Comparison of ENCODE assay signal across 13 cellular contexts in the genomic region with DNA sequence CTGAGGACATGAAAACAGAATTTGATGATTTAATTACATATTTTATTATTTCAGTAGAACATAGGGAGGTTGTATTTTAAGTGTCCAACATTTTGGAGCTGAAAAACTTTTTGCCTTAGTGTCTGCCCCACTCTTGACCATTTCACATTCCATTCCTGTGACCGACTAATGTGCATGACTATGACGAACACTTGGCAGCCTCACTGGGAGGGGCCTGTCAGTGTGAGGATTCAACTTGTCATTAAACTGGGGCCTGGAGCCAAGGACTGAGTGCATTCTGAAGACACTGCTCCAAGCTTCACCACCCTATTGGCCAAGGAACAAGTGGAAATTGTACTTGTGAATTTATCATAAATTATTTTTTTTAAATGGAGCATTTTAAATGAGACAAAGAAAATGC.
DNase-seq lines count a peak whose midpoint lies in the region; FAIRE-seq and TF ChIP-seq lines count a peak whose summit lies in the region.
"Had no signal": no experiment of that assay in that cellular context is flagged by ENCODE, and none has a peak within 500 bp of the region (broad histone marks: within the 10 kb centered on the region; RNA-seq: fewer than 3 reads in every experiment).

No MANE protein-coding gene starts in this region.

- no peaks in the 10 kb centered on the region for H3K36me3 Mint-ChIP-seq in endothelial cell (ENCODE audit: low read depth, unreplicated experiment)

- H4K91ac ChIP-seq in H1 (replicated peaks; ENCODE audit: insufficient read length, low read length), result no peak overlapping the region

- no peak overlapping the region for H2BK20ac ChIP-seq in H1 (ENCODE audit: low read length)

- no peak overlapping the region for H3K4me3 Mint-ChIP-seq in endothelial cell (ENCODE audit: unreplicated experiment)

- no peaks in the 10 kb centered on the region for H3K79me1 ChIP-seq in H1 (ENCODE audit: low read depth, low read length)

- H4K20me1 ChIP-seq in H1 (replicated peaks in 1 of 2; ENCODE audit: control insufficient read depth in 1 of 2, insufficient read depth in 2 of 2, low read length in 2 of 2), result no peaks in the 10 kb centered on the region
- H4K20me1 ChIP-seq: BLaER1 treated with 17β-estradiol and CSF1 and Interleukin-3, amounts not matched to agents 10 nM and 100 nM had no signal

- H3K27me3 Mint-ChIP-seq in endothelial cell (ENCODE audit: unreplicated experiment), result no peaks in the 10 kb centered on the region

- H3K4me3 ChIP-seq in AG04450 (ENCODE audit: low read depth, low read length) (no peak overlapping the region), MG63 (no peak overlapping the region), H1 (ENCODE audit: extremely low read depth in 1 of 4, insufficient read depth in 2 of 4, low read depth in 3 of 4, low read length in 4 of 4) (no peak overlapping the region)
- H3K4me3 ChIP-seq: BLaER1 treated with 17β-estradiol and CSF1 and Interleukin-3, amounts not matched to agents 10 nM and 100 nM had no signal

- no peak overlapping the region for H2BK120ac ChIP-seq in H1 (replicated peaks; ENCODE audit: low read depth, low read length)

- H3K18ac ChIP-seq in H1 (ENCODE audit: extremely low read depth, low read length), result no peak overlapping the region

- H3K9me3 Mint-ChIP-seq in endothelial cell (ENCODE audit: unreplicated experiment), result no peaks in the 10 kb centered on the region

- no peaks in the 10 kb centered on the region for H3K4me1 ChIP-seq in H1 (replicated peaks in 1 of 4; ENCODE audit: control insufficient read depth in 3 of 4, insufficient read depth in 4 of 4, low read length in 3 of 4)
- H3K4me1 ChIP-seq: BLaER1 treated with 17β-estradiol and CSF1 and Interleukin-3, amounts not matched to agents 10 nM and 100 nM had no signal

- no peak overlapping the region for H3K14ac ChIP-seq in H1 (ENCODE audit: insufficient read length)

- H3K9me3 ChIP-seq in AG04450 (ENCODE audit: control insufficient read depth, insufficient read depth, low read length), result no peaks in the 10 kb centered on the region
- peaks cover 5% of the 10 kb centered on the region for H3K9me3 ChIP-seq in MG63
- H3K9me3 ChIP-seq in H1 (ENCODE audit: insufficient read depth in 2 of 2, low read depth in 1 of 2, low read length in 1 of 2), result no peaks in the 10 kb centered on the region
- H3K9me3 ChIP-seq: BLaER1 treated with 17β-estradiol and CSF1 and Interleukin-3, amounts not matched to agents 10 nM and 100 nM had no signal

- TF ChIP-seq RAD21 in H1 (IDR thresholded peaks at IDR 0.05 in 1 of 2, conservative IDR thresholded peaks at IDR 0.05 in 1 of 2; ENCODE audit: low read depth in 2 of 2, low read length in 2 of 2), result no peak

- H3K9ac ChIP-seq in H1 (replicated peaks in 1 of 4; ENCODE audit: extremely low read depth in 1 of 4, low read depth in 3 of 4, low read length in 3 of 4), result no peak overlapping the region
- H3K9ac ChIP-seq: BLaER1 treated with 17β-estradiol and CSF1 and Interleukin-3, amounts not matched to agents 10 nM and 100 nM had no signal

- no peaks in the 10 kb centered on the region for H3K36me3 ChIP-seq in MG63
- H3K36me3 ChIP-seq in H1 (ENCODE audit: control insufficient read depth in 2 of 4, insufficient read depth in 4 of 4, low read length in 3 of 4), result no peaks in the 10 kb centered on the region
- H3K36me3 ChIP-seq: BLaER1 treated with 17β-estradiol and CSF1 and Interleukin-3, amounts not matched to agents 10 nM and 100 nM had no signal

- H3K4me2 ChIP-seq in H1 (ENCODE audit: insufficient read depth in 1 of 2, low read depth in 2 of 2, low read length in 2 of 2), result 0 out of 4 replicates have a peak overlapping the region, but pooled peaks of 1 of the 2 experiments have one; percentile 1
- H3K4me2 ChIP-seq: BLaER1 treated with 17β-estradiol and CSF1 and Interleukin-3, amounts not matched to agents 10 nM and 100 nM had no signal

- DNase-seq in AG04450 (ENCODE audit: low read depth, low spot score) (peak; percentile 24), MG63 (peak; percentile 95), H1 (ENCODE audit: low read depth in 1 of 2, low spot score in 2 of 2) (no peak), left kidney (ENCODE audit: low read depth, low spot score) (peak; percentile 3), CD1c-positive myeloid dendritic cell (ENCODE audit: extremely low spot score) (no peak), SIG-M5 treated with dmso at 0.1 percent for 504 hours (lab: John Stamatoyannopoulos, UW; ENCODE audit: unreplicated experiment) (no peak), endothelial cell (ENCODE audit: low spot score) (no peak)
- DNase-seq in stimulated activated CD4-positive, alpha-beta T cell treated with anti-CD3 and anti-CD28 coated beads, Interleukin-2, amount 100 ng/mL, for 48 hours, result no peak
- DNase-seq: NCI-H2081 treated with DMSO at 0.1 percent for 48 hours; stimulated activated CD8-positive, alpha-beta memory T cell treated with anti-CD3 and anti-CD28 coated beads, Interleukin-4, amount 100 ng/mL, for 48 hours had no signal

- no peak overlapping the region for H3K4ac ChIP-seq in H1 (replicated peaks; ENCODE audit: insufficient read length, low read depth, low read length)

- no peak overlapping the region for H3K23ac ChIP-seq in H1 (ENCODE audit: insufficient read length)

- TF ChIP-seq CTCF in AG04450 (IDR thresholded peaks at IDR 0.05; ENCODE audit: low read depth, low read length) (no peak), H1 (IDR thresholded peaks at IDR 0.05; ENCODE audit: control extremely low read depth in 1 of 3, insufficient read depth in 1 of 3, low read depth in 1 of 3, low read length in 3 of 3) (no peak), endothelial cell (IDR thresholded peaks at IDR 0.05; ENCODE audit: unreplicated experiment) (no peak)

- no peak overlapping the region for H2AK5ac ChIP-seq in H1 (ENCODE audit: low read depth, low read length)

- H2BK5ac ChIP-seq in H1 (ENCODE audit: low read depth, low read length), result no peak overlapping the region

- no peak overlapping the region for H4K8ac ChIP-seq in H1 (ENCODE audit: extremely low read depth, insufficient read depth, low read length)

- FAIRE-seq in H1 (lab: Jason Lieb, UNC), result no peak
- FAIRE-seq: GM12891, islet of Langerhans had no signal

- no peak overlapping the region for H2AFZ ChIP-seq in H1 (ENCODE audit: low read length)

- H2BK12ac ChIP-seq in H1 (ENCODE audit: low read depth, low read length), result no peak overlapping the region

- POLR2A ChIA-PET in AG04450 (lab: Yijun Ruan, JAX) (no interaction called here), H1 (lab: Charles Lee; ENCODE audit: partially characterized antibody) (no interaction called here)

- H3K79me2 ChIP-seq in H1 (ENCODE audit: control insufficient read depth in 1 of 2, insufficient read depth in 2 of 2, low read length in 2 of 2), result no peaks in the 10 kb centered on the region

- H2BK15ac ChIP-seq in H1 (ENCODE audit: low read length), result no peak overlapping the region

- H3K4me1 Mint-ChIP-seq in endothelial cell (ENCODE audit: unreplicated experiment), result no peaks in the 10 kb centered on the region

- H4K5ac ChIP-seq in H1 (ENCODE audit: insufficient read length, low read depth, low read length), result no peak overlapping the region

- TF ChIP-seq POLR2A in H1 (IDR thresholded peaks at IDR 0.05; ENCODE audit: control extremely low read depth in 1 of 2, low read depth in 2 of 2, low read length in 2 of 2), result no peak

- CTCF ChIA-PET in AG04450 (lab: Charles Lee), result interaction anchor here (0.8 kb wide), 1 partner anchor 22 kb away, joined by 3 read pairs; no protein-coding TSS in a partner anchor
- CTCF ChIA-PET in H1 (lab: Charles Lee; ENCODE audit: partially characterized antibody), result no interaction called here

- no peak for TF ChIP-seq EP300 in H1 (IDR thresholded peaks at IDR 0.05; ENCODE audit: borderline replicate concordance in 1 of 2, low read depth in 2 of 2, low read length in 2 of 2)

- no peak overlapping the region for H3K27ac ChIP-seq in AG04450 (ENCODE audit: low read depth, low read length)
- no peak overlapping the region for H3K27ac ChIP-seq in H1 (ENCODE audit: low read depth, low read length)
- H3K27ac ChIP-seq: BLaER1 treated with 17β-estradiol and CSF1 and Interleukin-3, amounts not matched to agents 10 nM and 100 nM had no signal

- H3K27ac Mint-ChIP-seq in endothelial cell (ENCODE audit: unreplicated experiment), result no peak overlapping the region

- no peaks in the 10 kb centered on the region for H3K27me3 ChIP-seq in AG04450 (ENCODE audit: control insufficient read depth, insufficient read depth, low read length)
- no peaks in the 10 kb centered on the region for H3K27me3 ChIP-seq in MG63
- no peaks in the 10 kb centered on the region for H3K27me3 ChIP-seq in H1 (replicated peaks in 1 of 4; ENCODE audit: control insufficient read depth in 3 of 4, extremely low read depth in 1 of 4, insufficient read depth in 3 of 4, low read length in 3 of 4)
- H3K27me3 ChIP-seq: BLaER1 treated with 17β-estradiol and CSF1 and Interleukin-3, amounts not matched to agents 10 nM and 100 nM had no signal

- H3K23me2 ChIP-seq in H1 (ENCODE audit: low read depth, low read length), result no peaks in the 10 kb centered on the region

- no peak overlapping the region for H3K56ac ChIP-seq in H1 (replicated peaks; ENCODE audit: insufficient read length, low read depth, low read length)

- WGBS in H1 (ENCODE audit: extremely low coverage in 1 of 2, insufficient coverage in 1 of 2, insufficient read length in 1 of 2, insufficient replicate concordance in 2 of 2, low coverage in 1 of 2, low lambda C conversion rate in 2 of 2, missing lambda C conversion rate in 1 of 2), 2 experiments, result 93% methylated on average over 2 of the region's 2 CpGs; no CpG with 5 or more reads in 1 of the 2 experiments

TF ChIP-seq in H1, 55 proteins besides CTCF, POLR2A, EP300 and RAD21:
- TF ChIP-seq SP2 (IDR thresholded peaks at IDR 0.05; ENCODE audit: low read length) (no peak), JUND (IDR thresholded peaks at IDR 0.05; ENCODE audit: low read length) (0 out of 2 replicates have a peak, but pooled peaks have one; percentile 17)

Comparison
In these comparisons a context has a peak if more than half of its experiments do, and no peak if none do; other contexts are left out.
1. DNase-seq: peak in AG04450 (single experiment), MG63 (single experiment) and left kidney (single experiment); none in H1 (0 of 2), CD1c-positive myeloid dendritic cell (single experiment), stimulated activated CD4-positive, alpha-beta T cell treated with anti-CD3 and anti-CD28 coated beads, Interleukin-2, amount 100 ng/mL, for 48 hours (0 of 2), SIG-M5 treated with dmso at 0.1 percent for 504 hours (single experiment) and endothelial cell (single experiment).